ENCODE assay signal across 28 cellular contexts in genomic region chr13:106011600-106011999, GRCh38.
"Had no signal": no experiment of that assay in that cellular context is flagged by ENCODE, and none has a peak within 500 bp of the region (broad histone marks: within the 10 kb centered on the region; RNA-seq: fewer than 3 reads in every experiment).

No MANE protein-coding gene starts in this region.

- H3K27me3 ChIP-seq: colonic mucosa, dorsolateral prefrontal cortex, esophagus muscularis mucosa, esophagus squamous epithelium, foreskin keratinocyte, gastrocnemius medialis, gastroesophageal sphincter, heart left ventricle, heart right ventricle had no signal

- H3K27ac ChIP-seq: colonic mucosa, coronary artery, dorsolateral prefrontal cortex, epithelial cell of prostate, esophagus muscularis mucosa, esophagus squamous epithelium, foreskin keratinocyte, gastrocnemius medialis, gastroesophageal sphincter, heart left ventricle, heart right ventricle had no signal

- DNase-seq: colonic mucosa; cortex of kidney; dermis blood vessel endothelial cell; dorsolateral prefrontal cortex; effector CD4-positive, alpha-beta T cell; effector CD8-positive, alpha-beta T cell; effector memory CD4-positive, alpha-beta T cell; effector memory CD8-positive, alpha-beta T cell; endodermal cell; erythroblast; esophagus squamous epithelium; foreskin fibroblast; foreskin keratinocyte; foreskin melanocyte; gastrocnemius medialis; glutamatergic neuron; head of caudate nucleus; heart left ventricle; heart right ventricle had no signal

- H3K4me1 ChIP-seq: colonic mucosa, esophagus squamous epithelium, foreskin keratinocyte, gastrocnemius medialis, heart left ventricle, heart right ventricle had no signal

- H3K9me3 ChIP-seq: colonic mucosa, esophagus muscularis mucosa, esophagus squamous epithelium, gastrocnemius medialis, gastroesophageal sphincter, heart left ventricle had no signal

- H3K36me3 ChIP-seq: colonic mucosa, esophagus muscularis mucosa, esophagus squamous epithelium, gastrocnemius medialis, gastroesophageal sphincter, heart left ventricle, heart right ventricle had no signal

- H3K4me3 ChIP-seq: colonic mucosa, coronary artery, dorsolateral prefrontal cortex, esophagus muscularis mucosa, esophagus squamous epithelium, gastrocnemius medialis, gastroesophageal sphincter, heart left ventricle, heart right ventricle had no signal

- ATAC-seq: effector memory CD8-positive, alpha-beta T cell; esophagus mucosa; foreskin keratinocyte; gastrocnemius medialis; gastroesophageal sphincter; heart left ventricle; heart right ventricle had no signal

- FAIRE-seq: colon, endometrium, endothelial cell of umbilical vein, frontal cortex had no signal
